17 cellular contexts compared by ENCODE assay signal in genomic region chr4:67152976-67153375, GRCh38.
"Had no signal": no experiment of that assay in that cellular context is flagged by ENCODE, and none has a peak within 500 bp of the region (broad histone marks: within the 10 kb centered on the region; RNA-seq: fewer than 3 reads in every experiment).

No MANE protein-coding gene starts in this region.

- H3K4me3 ChIP-seq: dorsolateral prefrontal cortex, gastrocnemius medialis, heart left ventricle, lower lobe of right lung, neural progenitor cell, psoas muscle had no signal

- DNase-seq: activated CD4-positive, alpha-beta memory T cell treated with anti-CD3 and anti-CD28 coated beads for 36 hours; activated CD4-positive, alpha-beta T cell treated with anti-CD3 and anti-CD28 coated beads for 36 hours; activated CD8-positive, alpha-beta memory T cell treated with anti-CD3 and anti-CD28 coated beads, Interleukin-2, amount 10 ng/mL, durations not matched to agents 7 days and 5 days; activated naive CD4-positive, alpha-beta T cell treated with anti-CD3 and anti-CD28 coated beads, Interleukin-2, amount 50 U/mL, for 16 hours; activated T-cell treated with anti-CD3 and anti-CD28 coated beads, Interleukin-2, amount 50 U/mL, for 1 hour; dorsolateral prefrontal cortex; endodermal cell; erythroblast; gastrocnemius medialis; heart left ventricle; left cardiac atrium; lower lobe of right lung; psoas muscle; stimulated activated naive CD8-positive, alpha-beta T cell treated with anti-CD3 and anti-CD28 coated beads, Interleukin-15, Interleukin-2, amounts not matched to agents 100 U/mL and 50 U/mL, for 24 hours; trophoblast cell had no signal

- H3K4me2 ChIP-seq: neural progenitor cell had no signal

- ATAC-seq: activated CD4-positive, alpha-beta T cell treated with anti-CD3 and anti-CD28 coated beads for 36 hours; activated CD8-positive, alpha-beta memory T cell treated with anti-CD3 and anti-CD28 coated beads, Interleukin-2, amount 10 ng/mL, durations not matched to agents 7 days and 5 days; gastrocnemius medialis; heart left ventricle; left cardiac atrium; lower lobe of right lung; psoas muscle; sciatic nerve; stimulated activated naive CD8-positive, alpha-beta T cell treated with anti-CD3 and anti-CD28 coated beads, Interleukin-15, Interleukin-2, amounts not matched to agents 100 U/mL and 50 U/mL, for 24 hours had no signal

- H3K9ac ChIP-seq: neural progenitor cell had no signal

- H3K9me3 ChIP-seq: gastrocnemius medialis, heart left ventricle, lower lobe of right lung, psoas muscle had no signal

- H3K27ac ChIP-seq: dorsolateral prefrontal cortex, gastrocnemius medialis, heart left ventricle, lower lobe of right lung, neural progenitor cell, psoas muscle had no signal

- H3K4me1 ChIP-seq: gastrocnemius medialis, heart left ventricle, lower lobe of right lung, neural progenitor cell, psoas muscle had no signal

- H3K27me3 ChIP-seq: gastrocnemius medialis, neural progenitor cell had no signal

- H3K36me3 ChIP-seq: gastrocnemius medialis, heart left ventricle, lower lobe of right lung, neural progenitor cell had no signal

- H2AFZ ChIP-seq: neural progenitor cell had no signal
